ENCODE assay signal across 1 cellular context in genomic region chr3:100102757-100103156, GRCh38.
TF ChIP-seq lines count a peak whose summit lies in the region.

No MANE protein-coding gene starts in this region.

TF ChIP-seq in HepG2, 621 proteins besides CTCF, POLR2A, EP300 and RAD21:
- TF ChIP-seq, protein P1, sequence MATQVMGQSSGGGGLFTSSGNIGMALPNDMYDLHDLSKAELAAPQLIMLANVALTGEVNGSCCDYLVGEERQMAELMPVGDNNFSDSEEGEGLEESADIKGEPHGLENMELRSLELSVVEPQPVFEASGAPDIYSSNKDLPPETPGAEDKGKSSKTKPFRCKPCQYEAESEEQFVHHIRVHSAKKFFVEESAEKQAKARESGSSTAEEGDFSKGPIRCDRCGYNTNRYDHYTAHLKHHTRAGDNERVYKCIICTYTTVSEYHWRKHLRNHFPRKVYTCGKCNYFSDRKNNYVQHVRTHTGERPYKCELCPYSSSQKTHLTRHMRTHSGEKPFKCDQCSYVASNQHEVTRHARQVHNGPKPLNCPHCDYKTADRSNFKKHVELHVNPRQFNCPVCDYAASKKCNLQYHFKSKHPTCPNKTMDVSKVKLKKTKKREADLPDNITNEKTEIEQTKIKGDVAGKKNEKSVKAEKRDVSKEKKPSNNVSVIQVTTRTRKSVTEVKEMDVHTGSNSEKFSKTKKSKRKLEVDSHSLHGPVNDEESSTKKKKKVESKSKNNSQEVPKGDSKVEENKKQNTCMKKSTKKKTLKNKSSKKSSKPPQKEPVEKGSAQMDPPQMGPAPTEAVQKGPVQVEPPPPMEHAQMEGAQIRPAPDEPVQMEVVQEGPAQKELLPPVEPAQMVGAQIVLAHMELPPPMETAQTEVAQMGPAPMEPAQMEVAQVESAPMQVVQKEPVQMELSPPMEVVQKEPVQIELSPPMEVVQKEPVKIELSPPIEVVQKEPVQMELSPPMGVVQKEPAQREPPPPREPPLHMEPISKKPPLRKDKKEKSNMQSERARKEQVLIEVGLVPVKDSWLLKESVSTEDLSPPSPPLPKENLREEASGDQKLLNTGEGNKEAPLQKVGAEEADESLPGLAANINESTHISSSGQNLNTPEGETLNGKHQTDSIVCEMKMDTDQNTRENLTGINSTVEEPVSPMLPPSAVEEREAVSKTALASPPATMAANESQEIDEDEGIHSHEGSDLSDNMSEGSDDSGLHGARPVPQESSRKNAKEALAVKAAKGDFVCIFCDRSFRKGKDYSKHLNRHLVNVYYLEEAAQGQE (IDR thresholded peaks at IDR 0.05; ENCODE audit: borderline replicate concordance in 1 of 2, low read depth in 1 of 2, low read length in 2 of 2): no peak
- no peak for TF ChIP-seq FOXA3 (CRISPR knock-in tag; IDR thresholded peaks at IDR 0.05)
- no peak for TF ChIP-seq ZNF709 (CRISPR knock-in tag; IDR thresholded peaks at IDR 0.05)
- TF ChIP-seq ZNF780A (CRISPR knock-in tag; IDR thresholded peaks at IDR 0.05): no peak
- no peak for TF ChIP-seq ZNF546 (CRISPR knock-in tag; conservative IDR thresholded peaks at IDR 0.05)
- no peak for TF ChIP-seq ATF3 (CRISPR knock-in tag; IDR thresholded peaks at IDR 0.05)
- no peak for TF ChIP-seq HOXA3 (CRISPR knock-in tag; IDR thresholded peaks at IDR 0.05)
- no peak for TF ChIP-seq ZNF792 (CRISPR knock-in tag; IDR thresholded peaks at IDR 0.05)
- TF ChIP-seq ZBTB7B (CRISPR knock-in tag; IDR thresholded peaks at IDR 0.05): no peak
- no peak for TF ChIP-seq GATA4 (IDR thresholded peaks at IDR 0.05; ENCODE audit: borderline replicate concordance, low read depth)
- TF ChIP-seq ZFP36L2 (CRISPR knock-in tag; IDR thresholded peaks at IDR 0.05): no peak
